19 cellular contexts compared by ENCODE assay signal in genomic region chr2:66691199-66691975, GRCh38.
A peak's percentile ranks its signal among the peaks of the same experiment; 100 is the strongest.
DNase-seq lines count a peak whose midpoint lies in the region; TF ChIP-seq lines count a peak whose summit lies in the region.
"Had no signal": no experiment of that assay in that cellular context is flagged by ENCODE, and none has a peak within 500 bp of the region (broad histone marks: within the 10 kb centered on the region; RNA-seq: fewer than 3 reads in every experiment).

No MANE protein-coding gene starts in this region.

- TF ChIP-seq EP300 in esophagus muscularis mucosa (IDR thresholded peaks at IDR 0.05): no peak

- H3K27ac ChIP-seq in esophagus muscularis mucosa (replicated peaks in 1 of 4) (peak overlapping the region; percentile 78 to 85 (median 84)), muscle layer of duodenum (ENCODE audit: low read length) (peak overlapping the region; percentile 78), urinary bladder (ENCODE audit: low read depth) (peak overlapping the region; percentile 32)
- H3K27ac ChIP-seq: parathyroid adenoma had no signal

- TF ChIP-seq POLR2A in esophagus muscularis mucosa (IDR thresholded peaks at IDR 0.05; ENCODE audit: low read depth): no peak

- no peaks in the 10 kb centered on the region for H3K36me3 ChIP-seq in esophagus muscularis mucosa
- H3K36me3 ChIP-seq in muscle layer of duodenum (ENCODE audit: control insufficient read depth in 1 of 2, insufficient read depth in 2 of 2, low read length in 2 of 2): no peaks in the 10 kb centered on the region
- H3K36me3 ChIP-seq in urinary bladder (ENCODE audit: insufficient read depth): no peaks in the 10 kb centered on the region
- H3K36me3 ChIP-seq: BE2C had no signal

- peaks cover 0 to 64% (median 39%) of the 10 kb centered on the region in 4 donors for H3K4me1 ChIP-seq in esophagus muscularis mucosa
- peaks cover 0 to under 1% of the 10 kb centered on the region in 2 donors for H3K4me1 ChIP-seq in muscle layer of duodenum (ENCODE audit: control insufficient read depth in 1 of 2, insufficient read depth in 2 of 2, low read length in 2 of 2)
- H3K4me1 ChIP-seq in urinary bladder (ENCODE audit: insufficient read depth): no peaks in the 10 kb centered on the region
- H3K4me1 ChIP-seq: BE2C, parathyroid adenoma had no signal

- 22% methylated on average over 8 of the region's 8 CpGs for WGBS in esophagus muscularis mucosa
- 32% methylated on average over 8 of the region's 8 CpGs for whole genome bisulfite sequencing in urinary bladder

- H3K27me3 ChIP-seq in esophagus muscularis mucosa: no peaks in the 10 kb centered on the region
- H3K27me3 ChIP-seq in muscle layer of duodenum (ENCODE audit: low read depth, low read length): no peaks in the 10 kb centered on the region
- H3K27me3 ChIP-seq: BE2C had no signal

- DNase-seq in NCI-H526 treated with DMSO at 0.1 percent for 48 hours (lab: John Stamatoyannopoulos, UW) (peak; percentile 66), esophagus muscularis mucosa (ENCODE audit: extremely low spot score) (no peak), amniotic stem cell (lab: John Stamatoyannopoulos, UW) (no peak), SK-N-DZ (ENCODE audit: low spot score) (no peak)
- DNase-seq in activated CD4-positive, alpha-beta T cell treated with anti-CD3 and anti-CD28 coated beads, Interleukin-2, amount 50 U/mL, for 48 hours: no peak
- DNase-seq: activated CD4-positive, alpha-beta T cell treated with anti-CD3 and anti-CD28 coated beads, Interleukin-2, amount 10 ng/mL, durations not matched to agents 7 days and 5 days; activated naive CD4-positive, alpha-beta T cell treated with Interleukin-2 at 50 U/mL for 16 hours; BE2C; Calu3; effector CD4-positive, alpha-beta T cell; hippocampal formation; left cardiac atrium; NCI-H2171; RPMI8226; stimulated activated CD4-positive, alpha-beta T cell treated with anti-CD3 and anti-CD28 coated beads, Interleukin-4, amount 100 ng/mL, for 24 hours had no signal

- no peak for TF ChIP-seq CTCF in esophagus muscularis mucosa (IDR thresholded peaks at IDR 0.05)

- intact Hi-C loops in esophagus muscularis mucosa (cut with DNase I): loop anchor here (5.0 to 10.0 kb wide), 2 partner anchors 254 to 963 kb away; partner anchors contain the start of gene MEIS1

- peak overlapping the region; percentile 41 to 52 (median 49) for H3K4me3 ChIP-seq in esophagus muscularis mucosa
- H3K4me3 ChIP-seq in muscle layer of duodenum (ENCODE audit: low read depth in 1 of 2, low read length in 2 of 2): peak overlapping the region; percentile 57 to 58
- peak overlapping the region; percentile 33 for H3K4me3 ChIP-seq in urinary bladder (ENCODE audit: low read depth, low read length)
- H3K4me3 ChIP-seq: GM12878 had no signal

- H3K9me3 ChIP-seq in esophagus muscularis mucosa (no peaks in the 10 kb centered on the region), muscle layer of duodenum (ENCODE audit: control insufficient read depth in 1 of 2, low read length in 2 of 2) (no peaks in the 10 kb centered on the region)
- H3K9me3 ChIP-seq: BE2C had no signal

Comparison
In these comparisons a context has a peak if more than half of its experiments do, and no peak if none do; other contexts are left out.
1. H3K27ac ChIP-seq: peak in every context shown above with its lines; median percentile 84 in esophagus muscularis mucosa; 78 in muscle layer of duodenum; 32 in urinary bladder.